In the genomic region with DNA sequence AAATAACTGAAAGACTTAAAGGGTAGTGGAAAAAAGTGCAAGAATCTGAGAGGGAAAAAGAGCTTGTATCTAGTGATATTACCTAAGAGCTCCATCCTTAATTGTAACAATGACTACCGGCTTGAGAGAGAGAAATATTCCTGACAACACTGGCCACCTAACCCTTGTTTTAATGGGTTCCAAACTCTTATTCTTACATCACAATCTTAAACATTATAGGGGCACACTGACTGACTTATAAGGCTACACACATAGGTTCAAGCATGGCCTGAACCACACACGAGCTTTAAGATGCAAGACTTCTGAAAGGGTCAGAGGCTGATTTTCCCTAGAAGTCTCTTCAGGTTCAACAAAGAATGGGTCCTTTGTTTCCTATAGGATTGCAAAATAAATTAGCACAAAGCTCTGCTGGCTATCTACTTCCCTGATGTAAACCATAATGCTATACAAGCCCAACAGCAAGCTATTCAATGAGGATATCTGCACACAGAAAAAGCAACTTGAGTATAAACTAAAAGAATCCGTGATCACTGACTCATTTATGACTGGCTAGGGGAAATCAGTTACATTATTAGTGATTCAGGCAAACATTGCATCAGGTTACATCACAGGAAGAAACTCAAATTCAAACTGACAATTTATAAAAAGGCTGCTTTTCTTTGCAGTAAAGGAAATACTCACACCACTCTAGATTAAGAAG, we compare ENCODE assay signal across 1 cellular context.
A peak's percentile ranks its signal among the peaks of the same experiment; 100 is the strongest.
TF ChIP-seq lines count a peak whose summit lies in the region.

No MANE protein-coding gene starts in this region.

TF ChIP-seq in SK-N-SH, 30 proteins besides CTCF, POLR2A, EP300 and RAD21 (continued from another document):
- TF ChIP-seq, protein P1, sequence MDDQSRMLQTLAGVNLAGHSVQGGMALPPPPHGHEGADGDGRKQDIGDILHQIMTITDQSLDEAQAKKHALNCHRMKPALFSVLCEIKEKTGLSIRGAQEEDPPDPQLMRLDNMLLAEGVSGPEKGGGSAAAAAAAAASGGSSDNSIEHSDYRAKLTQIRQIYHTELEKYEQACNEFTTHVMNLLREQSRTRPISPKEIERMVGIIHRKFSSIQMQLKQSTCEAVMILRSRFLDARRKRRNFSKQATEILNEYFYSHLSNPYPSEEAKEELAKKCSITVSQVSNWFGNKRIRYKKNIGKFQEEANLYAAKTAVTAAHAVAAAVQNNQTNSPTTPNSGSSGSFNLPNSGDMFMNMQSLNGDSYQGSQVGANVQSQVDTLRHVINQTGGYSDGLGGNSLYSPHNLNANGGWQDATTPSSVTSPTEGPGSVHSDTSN (IDR thresholded peaks at IDR 0.05) = peak; percentile 96
- no peak for TF ChIP-seq MXI1 (IDR thresholded peaks at IDR 0.05; ENCODE audit: low read depth, low read length)
- TF ChIP-seq, protein P2, sequence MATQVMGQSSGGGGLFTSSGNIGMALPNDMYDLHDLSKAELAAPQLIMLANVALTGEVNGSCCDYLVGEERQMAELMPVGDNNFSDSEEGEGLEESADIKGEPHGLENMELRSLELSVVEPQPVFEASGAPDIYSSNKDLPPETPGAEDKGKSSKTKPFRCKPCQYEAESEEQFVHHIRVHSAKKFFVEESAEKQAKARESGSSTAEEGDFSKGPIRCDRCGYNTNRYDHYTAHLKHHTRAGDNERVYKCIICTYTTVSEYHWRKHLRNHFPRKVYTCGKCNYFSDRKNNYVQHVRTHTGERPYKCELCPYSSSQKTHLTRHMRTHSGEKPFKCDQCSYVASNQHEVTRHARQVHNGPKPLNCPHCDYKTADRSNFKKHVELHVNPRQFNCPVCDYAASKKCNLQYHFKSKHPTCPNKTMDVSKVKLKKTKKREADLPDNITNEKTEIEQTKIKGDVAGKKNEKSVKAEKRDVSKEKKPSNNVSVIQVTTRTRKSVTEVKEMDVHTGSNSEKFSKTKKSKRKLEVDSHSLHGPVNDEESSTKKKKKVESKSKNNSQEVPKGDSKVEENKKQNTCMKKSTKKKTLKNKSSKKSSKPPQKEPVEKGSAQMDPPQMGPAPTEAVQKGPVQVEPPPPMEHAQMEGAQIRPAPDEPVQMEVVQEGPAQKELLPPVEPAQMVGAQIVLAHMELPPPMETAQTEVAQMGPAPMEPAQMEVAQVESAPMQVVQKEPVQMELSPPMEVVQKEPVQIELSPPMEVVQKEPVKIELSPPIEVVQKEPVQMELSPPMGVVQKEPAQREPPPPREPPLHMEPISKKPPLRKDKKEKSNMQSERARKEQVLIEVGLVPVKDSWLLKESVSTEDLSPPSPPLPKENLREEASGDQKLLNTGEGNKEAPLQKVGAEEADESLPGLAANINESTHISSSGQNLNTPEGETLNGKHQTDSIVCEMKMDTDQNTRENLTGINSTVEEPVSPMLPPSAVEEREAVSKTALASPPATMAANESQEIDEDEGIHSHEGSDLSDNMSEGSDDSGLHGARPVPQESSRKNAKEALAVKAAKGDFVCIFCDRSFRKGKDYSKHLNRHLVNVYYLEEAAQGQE (IDR thresholded peaks at IDR 0.05; ENCODE audit: low read depth, low read length) = no peak
- peak; percentile 92 for TF ChIP-seq TCF12 (IDR thresholded peaks at IDR 0.05)
- peak; percentile 38; the same call in 1 of the 2 replicates for TF ChIP-seq RXRA (IDR thresholded peaks at IDR 0.05; ENCODE audit: borderline replicate concordance, low read depth)
- peak; percentile 97 for TF ChIP-seq JUND (IDR thresholded peaks at IDR 0.05)
- no peak for TF ChIP-seq CHD2 (IDR thresholded peaks at IDR 0.05; ENCODE audit: low read length, partially characterized antibody)
- TF ChIP-seq FOXJ3 (CRISPR knock-in tag; IDR thresholded peaks at IDR 0.05) = no peak
- TF ChIP-seq TAF1 (IDR thresholded peaks at IDR 0.05; ENCODE audit: borderline replicate concordance, low read depth, low read length) = 0 out of 2 replicates have a peak, but pooled peaks have one; percentile 24
- TF ChIP-seq MEF2A (IDR thresholded peaks at IDR 0.05; ENCODE audit: borderline replicate concordance, low read depth) = peak; percentile 69; the same call in 1 of the 2 replicates
